Comparison of ENCODE assay signal across 8 cellular contexts in the genomic region with DNA sequence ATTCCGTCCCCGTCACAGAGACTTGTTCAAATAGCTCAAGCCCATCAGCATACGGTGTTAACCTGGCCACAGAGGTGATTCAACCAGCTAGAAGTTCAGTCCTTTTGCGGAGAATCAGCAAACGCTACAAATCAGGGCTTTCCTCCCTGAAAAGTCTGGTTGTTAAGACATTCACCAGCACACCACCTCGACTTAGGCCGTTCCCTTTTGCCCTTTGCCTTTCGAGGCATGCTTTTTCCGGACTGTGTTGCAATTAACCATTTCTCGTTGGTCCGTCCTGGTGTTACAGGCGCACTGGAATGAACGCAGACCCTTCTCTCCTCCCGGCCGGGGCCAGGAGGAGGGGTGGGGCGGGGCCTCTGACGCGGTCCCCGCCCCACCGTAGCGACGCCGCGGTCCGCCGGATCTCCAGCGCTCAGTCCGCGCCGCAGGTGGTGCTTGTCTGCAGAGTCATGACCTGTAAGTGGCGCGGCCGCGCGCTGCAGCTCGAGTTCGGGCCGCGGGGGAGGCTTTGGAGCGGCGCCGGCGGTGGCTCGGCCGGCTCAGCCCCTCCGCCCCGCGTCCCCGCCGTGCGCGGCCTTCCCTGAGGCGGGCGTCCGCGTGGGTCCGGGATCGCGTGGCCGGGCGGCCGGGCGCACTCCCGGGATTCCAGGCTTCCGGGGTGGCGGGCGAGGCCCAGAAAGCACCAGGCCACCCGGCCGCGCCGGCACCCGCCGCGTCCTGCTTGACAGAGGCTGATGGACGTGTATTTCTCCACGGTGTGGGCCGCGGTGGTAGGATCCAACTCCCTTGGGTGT. TPM values are rescaled to one million over a fixed set of nuclear protein-coding genes. Genes with fewer than 3 reads are reported as not detected.
A peak's percentile ranks its signal among the peaks of the same experiment; 100 is the strongest.
DNase-seq lines count a peak whose midpoint lies in the region; ATAC-seq and TF ChIP-seq lines count a peak whose summit lies in the region.

Gene NIT2, plus strand, starts transcription at position 418 of the 797 bp plus-strand sequence. Its CDS starts 35 bp downstream, at position 453.

- H3K4me3 Mint-ChIP-seq in activated naive CD8-positive, alpha-beta T cell treated with anti-CD3 and anti-CD28 coated beads, Interleukin-2, amount 50 U/mL, for 24 hours: peak within 1 kb of the TSS; percentile 98

- peak in 1 of 2 donors; percentile 60 for TF ChIP-seq POLR2A in tibial nerve (IDR thresholded peaks at IDR 0.05)

- H2BK120ac ChIP-seq in trophoblast cell (ENCODE audit: insufficient read depth, low read length, poor library complexity): peak within 1 kb of the TSS; percentile 53

- peak within 1 kb of the TSS; percentile 90 for H3K18ac ChIP-seq in trophoblast cell (ENCODE audit: low read length)

- peak within 1 kb of the TSS; percentile 97 for H3K27ac Mint-ChIP-seq in activated naive CD8-positive, alpha-beta T cell treated with anti-CD3 and anti-CD28 coated beads, Interleukin-2, amount 50 U/mL, for 24 hours

- peak within 1 kb of the TSS; percentile 87 for H4K12ac ChIP-seq in trophoblast cell (ENCODE audit: low read depth, low read length)

- H3K9ac ChIP-seq in trophoblast cell (ENCODE audit: low read length): peak within 1 kb of the TSS; percentile 79

- no peak within 1 kb of the TSS for H2BK12ac ChIP-seq in trophoblast cell (ENCODE audit: low read length)

- peaks cover 23% of the 10 kb centered on the region for H3K4me1 Mint-ChIP-seq in activated naive CD8-positive, alpha-beta T cell treated with anti-CD3 and anti-CD28 coated beads, Interleukin-2, amount 50 U/mL, for 24 hours

- H3K4me1 ChIP-seq in cardiac muscle cell (ENCODE audit: low read depth) (peaks cover 11% of the 10 kb centered on the region), trophoblast cell (ENCODE audit: control insufficient read depth in 1 of 2, insufficient read depth in 2 of 2, low read length in 2 of 2) (peaks cover 2 to 6% of the 10 kb centered on the region in 2 experiments), tibial nerve (peaks cover 0 to 19% (median 8%) of the 10 kb centered on the region in 4 donors)

- H3K27me3 Mint-ChIP-seq in activated naive CD8-positive, alpha-beta T cell treated with anti-CD3 and anti-CD28 coated beads, Interleukin-2, amount 50 U/mL, for 24 hours: no peaks in the 10 kb centered on the region

- DNase-seq in GM12864 (ENCODE audit: low read depth) (peak; percentile 60), NCI-H1092 treated with DMSO at 0.1 percent for 48 hours (lab: John Stamatoyannopoulos, UW) (peak; percentile 71), SW480 (ENCODE audit: low spot score) (peak; percentile 75), cardiac muscle cell (ENCODE audit: low read depth in 1 of 2, low spot score in 1 of 2) (peak; percentile 89 to 93), trophoblast cell (peak; percentile 85), tibial nerve (ENCODE audit: low spot score in 2 of 2) (peak; percentile 62 to 65)
- peak; percentile 86 for DNase-seq in activated naive CD8-positive, alpha-beta T cell treated with anti-CD3 and anti-CD28 coated beads, Interleukin-2, amount 50 U/mL, for 24 hours

- H2BK5ac ChIP-seq in trophoblast cell (ENCODE audit: low read depth, low read length, poor library complexity): peak within 1 kb of the TSS; percentile 39

- peaks cover 14% of the 10 kb centered on the region for H3K36me3 Mint-ChIP-seq in activated naive CD8-positive, alpha-beta T cell treated with anti-CD3 and anti-CD28 coated beads, Interleukin-2, amount 50 U/mL, for 24 hours (ENCODE audit: low read depth)

- peak within 1 kb of the TSS; percentile 87 for H3K14ac ChIP-seq in trophoblast cell (ENCODE audit: low read length)

- H2AK5ac ChIP-seq in trophoblast cell (ENCODE audit: low read length): no peak within 1 kb of the TSS

- no peaks in the 10 kb centered on the region for H3K36me3 ChIP-seq in cardiac muscle cell
- peaks cover 2 to 3% of the 10 kb centered on the region in 2 experiments for H3K36me3 ChIP-seq in trophoblast cell (ENCODE audit: control insufficient read depth in 1 of 2, insufficient read depth in 2 of 2, low read length in 2 of 2)
- H3K36me3 ChIP-seq in tibial nerve: peaks cover 0 to 15% (median 0%) of the 10 kb centered on the region in 3 donors

- peak; percentile 95 for ATAC-seq in HG02610 (IDR thresholded peaks at IDR 0.05; ENCODE audit: unreplicated experiment)
- peak; percentile 98 for ATAC-seq in activated naive CD8-positive, alpha-beta T cell treated with anti-CD3 and anti-CD28 coated beads, Interleukin-2, amount 50 U/mL, for 24 hours

- H2AFZ ChIP-seq in trophoblast cell (ENCODE audit: insufficient read depth, low read length, poor library complexity): peak within 1 kb of the TSS; percentile 98

- H3K4ac ChIP-seq in trophoblast cell (ENCODE audit: low read depth, low read length): peak within 1 kb of the TSS; percentile 64

- H3K27me3 ChIP-seq in cardiac muscle cell (no peaks in the 10 kb centered on the region), trophoblast cell (ENCODE audit: insufficient read depth, low read length) (no peaks in the 10 kb centered on the region), tibial nerve (no peaks in the 10 kb centered on the region)

- H3K79me1 ChIP-seq in trophoblast cell (ENCODE audit: low read length): peaks cover 9% of the 10 kb centered on the region

- peak within 1 kb of the TSS; percentile 75 for H4K91ac ChIP-seq in trophoblast cell (ENCODE audit: low read depth, low read length)

- no CpG with 5 or more reads among the region's 78 CpGs for WGBS in trophoblast cell (ENCODE audit: extremely low coverage, insufficient coverage, insufficient read length)
- WGBS in tibial nerve, 2 donors: 1 to 2% methylated on average over 26 to 43 of the region's 78 CpGs

- peaks cover 2% of the 10 kb centered on the region for H3K79me2 ChIP-seq in trophoblast cell (ENCODE audit: control insufficient read depth, insufficient read depth, low read length, poor library complexity)

- TF ChIP-seq CTCF in GM12864 (IDR thresholded peaks at IDR 0.05; ENCODE audit: low read depth, low read length, missing control alignments): no peak
- TF ChIP-seq CTCF in cardiac muscle cell (IDR thresholded peaks at IDR 0.05; ENCODE audit: low read depth, low read length): no peak
- TF ChIP-seq CTCF in tibial nerve (IDR thresholded peaks at IDR 0.05): peak in 1 of 5 experiments; percentile 21

- H4K8ac ChIP-seq in trophoblast cell (ENCODE audit: low read depth, low read length): peak within 1 kb of the TSS; percentile 94

- peak within 1 kb of the TSS; percentile 69 for H3K4me2 ChIP-seq in trophoblast cell (ENCODE audit: low read length)

- H3K23ac ChIP-seq in trophoblast cell (ENCODE audit: low read length): no peak within 1 kb of the TSS

- H3K4me3 ChIP-seq in GM12864 (ENCODE audit: low read depth, low read length) (peak within 1 kb of the TSS; percentile 60), cardiac muscle cell (peak within 1 kb of the TSS; percentile 61), trophoblast cell (ENCODE audit: low read depth, low read length) (peak within 1 kb of the TSS; percentile 77), tibial nerve (peak within 1 kb of the TSS; percentile 42 to 77 (median 62))

- peak in 1 of 2 donors; percentile 46 for TF ChIP-seq EP300 in tibial nerve (IDR thresholded peaks at IDR 0.05)

- H3K27ac ChIP-seq in cardiac muscle cell: peak within 1 kb of the TSS; percentile 59
- H3K27ac ChIP-seq in trophoblast cell (ENCODE audit: low read depth, low read length): peak within 1 kb of the TSS; percentile 15
- peak within 1 kb of the TSS; percentile 68 to 88 (median 80) for H3K27ac ChIP-seq in tibial nerve

- H3K9me3 ChIP-seq in cardiac muscle cell (ENCODE audit: low read depth): no peaks in the 10 kb centered on the region
- H3K9me3 ChIP-seq in trophoblast cell (ENCODE audit: insufficient read depth, low read depth, low read length): no peaks in the 10 kb centered on the region
- no peaks in the 10 kb centered on the region for H3K9me3 ChIP-seq in tibial nerve

- H3K9me3 Mint-ChIP-seq in activated naive CD8-positive, alpha-beta T cell treated with anti-CD3 and anti-CD28 coated beads, Interleukin-2, amount 50 U/mL, for 24 hours: no peaks in the 10 kb centered on the region

RNA-seq across cellular contexts. Expression of gene NIT2, which starts in this region (rescaled TPM):
- total RNA-seq in cardiac muscle cell (35.4 and 38.6 TPM in 2 replicates), tibial nerve (10 to 100 TPM; 32.9 to 43.5 (median 37.4) TPM)
- 67.4 and 97.9 TPM in 2 replicates for polyA plus RNA-seq in cardiac muscle cell
- polyA plus RNA-seq in trophoblast cell (2013): 22.4 and 22.8 TPM in 2 replicates

Comparison
In these comparisons a context has a peak if more than half of its experiments do, and no peak if none do; other contexts are left out.
1. Peak in every context shown above with its lines: DNase-seq, ATAC-seq, H3K4me3 ChIP-seq and H3K27ac ChIP-seq.
2. H3K27ac ChIP-seq: peak in every context shown above with its lines; median percentile 80 in tibial nerve; 59 in cardiac muscle cell; 15 in trophoblast cell.